In genomic region chr12:104299842-104300481, GRCh38 we compare ENCODE assay signal across 22 cellular contexts. TPM values are rescaled to one million over a fixed set of nuclear protein-coding genes. Genes with fewer than 3 reads are reported as not detected.
DNase-seq lines count a peak whose midpoint lies in the region; ATAC-seq, FAIRE-seq and TF ChIP-seq lines count a peak whose summit lies in the region.
"Had no signal": no experiment of that assay in that cellular context is flagged by ENCODE, and none has a peak within 500 bp of the region (broad histone marks: within the 10 kb centered on the region; RNA-seq: fewer than 3 reads in every experiment).

No MANE protein-coding gene starts in this region.

- H3F3A ChIP-seq in PC-3 (ENCODE audit: low read length, unreplicated experiment) = peaks cover 13% of the 10 kb centered on the region

- H3K4me1 ChIP-seq in PC-3 (ENCODE audit: insufficient read depth, low read length) (peaks cover 54% of the 10 kb centered on the region), small intestine (ENCODE audit: control insufficient read depth in 2 of 2, insufficient read depth in 1 of 2, low read depth in 1 of 2, low read length in 1 of 2) (peaks cover 4 to 12% of the 10 kb centered on the region in 2 donors), kidney (ENCODE audit: control insufficient read depth in 1 of 2, insufficient read depth in 1 of 2, low read depth in 1 of 2, low read length in 2 of 2) (peaks cover 13 to 14% of the 10 kb centered on the region in 2 donors)

- 70 to 73% (median 73%) methylated on average over 6 of the region's 6 CpGs for WGBS in small intestine, 3 donors

- POLR2A ChIA-PET in PC-3 (lab: Charles Lee; ENCODE audit: unreplicated experiment) = interaction anchor here (0.5 to 0.6 kb wide), 3 partner anchors 86 to 207 kb away, joined by 3 to 6 read pairs (median 6); no protein-coding TSS in a partner anchor

- FAIRE-seq in small intestine (lab: Jason Lieb, UNC) (no peak), kidney (lab: Jason Lieb, UNC) (no peak)
- FAIRE-seq: A204.1, H1, islet of Langerhans had no signal

- H3K27me3 Mint-ChIP-seq in T-helper 2 cell treated with Interferon-gamma antibody and Interleukin-4, amounts not matched to agents 5 μg/mL and 100 μg/mL, for 36 hours (ENCODE audit: low read depth) = no peaks in the 10 kb centered on the region
- no peaks in the 10 kb centered on the region for H3K27me3 Mint-ChIP-seq in dendritic cell treated with granulocyte-macrophage colony-stimulating factor and Interleukin-4, amounts not matched to agents 40 ng/mL and 50 ng/mL, for 4 days
- H3K27me3 Mint-ChIP-seq: activated naive CD8-positive, alpha-beta T cell treated with anti-CD3 and anti-CD28 coated beads, Interleukin-2, amount 50 U/mL, for 24 hours; CD4-positive, CD25-positive, alpha-beta regulatory T cell; memory B cell; natural killer cell treated with Interleukin-12 subunit alpha and Interleukin-12 subunit beta and Interleukin-15 and Interleukin-18, amount 100 ng/mL, for 72 hours had no signal

- TF ChIP-seq CTCF in PC-3 (conservative IDR thresholded peaks at IDR 0.05; ENCODE audit: low read depth, low read length) (no peak), kidney (IDR thresholded peaks at IDR 0.05; ENCODE audit: borderline replicate concordance, extremely low read depth, insufficient read depth) (no peak)

- H2AFZ ChIP-seq in PC-3 (ENCODE audit: low read length) = no peak overlapping the region

- no TSS peak for BruUV-seq in PC-3 (replicated peaks; lab: Mats Ljungman, UMichigan)

- peaks cover 79% of the 10 kb centered on the region for H3K36me3 ChIP-seq in PC-3 (ENCODE audit: low read depth, low read length)
- peaks cover 2 to 8% of the 10 kb centered on the region in 2 donors for H3K36me3 ChIP-seq in small intestine (ENCODE audit: control insufficient read depth in 2 of 2, insufficient read depth in 2 of 2, low read length in 2 of 2)
- H3K36me3 ChIP-seq in kidney (ENCODE audit: control insufficient read depth in 1 of 2, insufficient read depth in 2 of 2, low read length in 2 of 2) = peaks cover 0 to 4% of the 10 kb centered on the region in 2 donors

- no peaks in the 10 kb centered on the region for H3K9me3 Mint-ChIP-seq in T-helper 2 cell treated with Interferon-gamma antibody and Interleukin-4, amounts not matched to agents 5 μg/mL and 100 μg/mL, for 36 hours
- no peaks in the 10 kb centered on the region for H3K9me3 Mint-ChIP-seq in dendritic cell treated with granulocyte-macrophage colony-stimulating factor and Interleukin-4, amounts not matched to agents 40 ng/mL and 50 ng/mL, for 4 days
- H3K9me3 Mint-ChIP-seq: activated naive CD8-positive, alpha-beta T cell treated with anti-CD3 and anti-CD28 coated beads, Interleukin-2, amount 50 U/mL, for 24 hours; activated T-cell treated with anti-CD3 and anti-CD28 coated beads, Interleukin-2, amount 50 U/mL, for 72 hours; memory B cell; natural killer cell treated with Interleukin-12 subunit alpha and Interleukin-12 subunit beta and Interleukin-15 and Interleukin-18, amount 100 ng/mL, for 72 hours had no signal

- H3K9me3 ChIP-seq in PC-3 (ENCODE audit: low read length) = no peaks in the 10 kb centered on the region
- no peaks in the 10 kb centered on the region for H3K9me3 ChIP-seq in small intestine (ENCODE audit: control insufficient read depth, low read depth)
- no peaks in the 10 kb centered on the region for H3K9me3 ChIP-seq in kidney (ENCODE audit: control insufficient read depth in 1 of 2, low read length in 2 of 2)

- peak overlapping the region; percentile 6; the same call in 1 of the 2 replicates for H3K4me2 ChIP-seq in PC-3 (ENCODE audit: low read length)

- CTCF ChIA-PET in PC-3 (lab: Charles Lee) = no interaction called here

- H3K27ac ChIP-seq in PC-3 (ENCODE audit: low read length) (peak overlapping the region; percentile 22), small intestine (ENCODE audit: low read depth in 1 of 2, low read length in 1 of 2) (peak overlapping the region in 1 of 2 donors; percentile 30), kidney (ENCODE audit: low read depth in 2 of 2, low read length in 2 of 2) (no peak overlapping the region)

- intact Hi-C loops in PC-3 (cut with micrococcal nuclease) (loop anchor here (10.0 kb wide), 1 partner anchor 245 kb away; the partner anchor contains the start of gene GLT8D2), kidney (cut with DNase I) (no loop called here)
- intact Hi-C loops in dendritic cell treated with granulocyte-macrophage colony-stimulating factor and Interleukin-4, amounts not matched to agents 40 ng/mL and 50 ng/mL, for 4 days (cut with micrococcal nuclease) = loop anchor here (5.0 kb wide), 1 partner anchor 83 kb away; the partner anchor contains the start of gene TXNRD1

- no peaks in the 10 kb centered on the region for H3K9me2 ChIP-seq in PC-3 (replicated peaks; ENCODE audit: low read length)

- H3K4me1 Mint-ChIP-seq in T-helper 2 cell treated with Interferon-gamma antibody and Interleukin-4, amounts not matched to agents 5 μg/mL and 100 μg/mL, for 36 hours (ENCODE audit: low read depth) = peaks cover 61% of the 10 kb centered on the region
- peaks cover 43% of the 10 kb centered on the region for H3K4me1 Mint-ChIP-seq in dendritic cell treated with granulocyte-macrophage colony-stimulating factor and Interleukin-4, amounts not matched to agents 40 ng/mL and 50 ng/mL, for 4 days (ENCODE audit: low read depth)

- peaks cover 40% of the 10 kb centered on the region for H3K36me3 Mint-ChIP-seq in T-helper 2 cell treated with Interferon-gamma antibody and Interleukin-4, amounts not matched to agents 5 μg/mL and 100 μg/mL, for 36 hours (ENCODE audit: low read depth)
- peaks cover 65% of the 10 kb centered on the region for H3K36me3 Mint-ChIP-seq in dendritic cell treated with granulocyte-macrophage colony-stimulating factor and Interleukin-4, amounts not matched to agents 40 ng/mL and 50 ng/mL, for 4 days (ENCODE audit: low read depth)

- H3K27me3 ChIP-seq in PC-3 (ENCODE audit: low read length) (no peaks in the 10 kb centered on the region), small intestine (ENCODE audit: control insufficient read depth in 2 of 2, insufficient read depth in 2 of 2, low read length in 2 of 2) (no peaks in the 10 kb centered on the region)

- H4K20me1 ChIP-seq in PC-3 (ENCODE audit: low read length) = peaks cover 88% of the 10 kb centered on the region

- no peak overlapping the region for H3K4me3 ChIP-seq in PC-3 (ENCODE audit: low read length)
- H3K4me3 ChIP-seq in small intestine (ENCODE audit: low read depth in 1 of 2, low read length in 2 of 2) = no peak overlapping the region
- no peak overlapping the region for H3K4me3 ChIP-seq in kidney (ENCODE audit: low read length in 2 of 2)

- H3K79me2 ChIP-seq in PC-3 (ENCODE audit: low read length) = peaks cover 100% of the 10 kb centered on the region

- DNase-seq in T-helper 2 cell treated with Interferon-gamma antibody and Interleukin-4, amounts not matched to agents 5 μg/mL and 100 μg/mL, for 36 hours (ENCODE audit: low spot score) = no peak
- DNase-seq in T-helper 2 cell (no peak), PC-3 (no peak), small intestine (peak; percentile 28), COLO829 (ENCODE audit: low spot score) (no peak), kidney (no peak)
- DNase-seq: activated naive CD8-positive, alpha-beta T cell treated with anti-CD3 and anti-CD28 coated beads, Interleukin-2, amount 50 U/mL, for 24 hours; activated T-cell treated with anti-CD3 and anti-CD28 coated beads, Interleukin-2, amount 50 U/mL, for 72 hours; CD4-positive, CD25-positive, alpha-beta regulatory T cell; effector memory CD4-positive, alpha-beta T cell; NCI-H1930; NCI-H510A; Right ventricle myocardium superior; stimulated activated CD4-positive, alpha-beta T cell treated with anti-CD3 and anti-CD28 coated beads, Interleukin-12 subunit alpha, Interleukin-12 subunit beta, amount 100 ng/mL, for 4 hours; T-helper 1 cell had no signal

- no peak overlapping the region for H3K4me3 Mint-ChIP-seq in T-helper 2 cell treated with Interferon-gamma antibody and Interleukin-4, amounts not matched to agents 5 μg/mL and 100 μg/mL, for 36 hours
- no peak overlapping the region for H3K4me3 Mint-ChIP-seq in dendritic cell treated with granulocyte-macrophage colony-stimulating factor and Interleukin-4, amounts not matched to agents 40 ng/mL and 50 ng/mL, for 4 days
- H3K4me3 Mint-ChIP-seq: activated naive CD8-positive, alpha-beta T cell treated with anti-CD3 and anti-CD28 coated beads, Interleukin-2, amount 50 U/mL, for 24 hours; activated T-cell treated with anti-CD3 and anti-CD28 coated beads, Interleukin-2, amount 50 U/mL, for 72 hours; memory B cell; natural killer cell treated with Interleukin-12 subunit alpha and Interleukin-12 subunit beta and Interleukin-15 and Interleukin-18, amount 100 ng/mL, for 72 hours had no signal

- H3K27ac Mint-ChIP-seq in T-helper 2 cell treated with Interferon-gamma antibody and Interleukin-4, amounts not matched to agents 5 μg/mL and 100 μg/mL, for 36 hours = peak overlapping the region; percentile 1
- H3K27ac Mint-ChIP-seq in dendritic cell treated with granulocyte-macrophage colony-stimulating factor and Interleukin-4, amounts not matched to agents 40 ng/mL and 50 ng/mL, for 4 days = peak overlapping the region; percentile 51
- H3K27ac Mint-ChIP-seq: activated naive CD8-positive, alpha-beta T cell treated with anti-CD3 and anti-CD28 coated beads, Interleukin-2, amount 50 U/mL, for 24 hours; activated T-cell treated with anti-CD3 and anti-CD28 coated beads, Interleukin-2, amount 50 U/mL, for 72 hours; memory B cell; natural killer cell treated with Interleukin-12 subunit alpha and Interleukin-12 subunit beta and Interleukin-15 and Interleukin-18, amount 100 ng/mL, for 72 hours had no signal

- ATAC-seq in PC-3 = no peak
- ATAC-seq in HG02840 (IDR thresholded peaks at IDR 0.05; ENCODE audit: low FRiP score, unreplicated experiment) = no peak
- ATAC-seq: activated naive CD8-positive, alpha-beta T cell treated with anti-CD3 and anti-CD28 coated beads, Interleukin-2, amount 50 U/mL, for 24 hours; activated T-cell treated with anti-CD3 and anti-CD28 coated beads, Interleukin-2, amount 50 U/mL, for 72 hours; natural killer cell treated with Interleukin-12 subunit alpha and Interleukin-12 subunit beta and Interleukin-15 and Interleukin-18, amount 100 ng/mL, for 72 hours had no signal

- no peak overlapping the region for H3K9ac ChIP-seq in PC-3 (ENCODE audit: low read length)
- no peak overlapping the region for H3K9ac ChIP-seq in kidney (ENCODE audit: low read length in 2 of 2)

RNA-seq across cellular contexts. Expression of gene EID3, which starts 3.6 kb away (rescaled TPM):
- total RNA-seq in PC-3 (2014; rRNA removed) (9.8 and 12.0 TPM in 2 replicates), kidney (5.0 TPM)
- polyA plus RNA-seq in small intestine (1 to 10 TPM in 1 of 3 donors, under 1 TPM in 2; 0.54 to 1.1 (median 0.67) TPM), kidney (ENCODE audit: insufficient read depth, low read depth, low replicate concordance) (0.90 TPM)
